In the genomic region with DNA sequence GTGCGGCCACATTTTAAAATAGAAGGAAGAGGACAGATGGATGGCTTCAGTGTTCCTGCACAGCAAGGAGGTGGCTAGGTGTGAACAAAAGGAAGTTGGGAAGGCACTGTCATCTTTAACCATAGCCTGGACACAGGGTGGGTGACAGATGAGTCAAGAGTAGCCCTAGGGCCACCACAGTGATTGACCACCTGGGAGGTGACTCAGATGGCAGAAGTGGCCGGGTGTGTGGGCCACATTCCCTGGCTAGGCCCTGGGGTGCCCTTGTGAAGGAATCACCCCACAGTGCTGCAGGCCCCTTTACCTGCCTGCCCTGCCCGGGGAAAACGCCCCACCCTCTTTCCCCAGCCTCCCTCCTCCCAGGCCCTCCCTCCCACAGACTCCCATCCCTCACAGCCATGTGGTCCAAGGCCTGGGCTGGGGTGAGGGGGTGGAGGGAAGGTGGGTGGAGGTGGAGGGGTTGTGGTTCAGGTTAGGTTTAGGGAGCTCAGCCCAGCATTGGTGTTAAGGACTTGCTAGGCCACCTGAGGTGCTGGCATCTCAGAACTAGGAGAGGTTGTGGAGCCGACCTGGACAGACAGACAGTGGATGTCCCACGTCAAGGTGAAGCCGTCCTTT, we compare ENCODE assay signal across 20 cellular contexts. TPM values are rescaled to one million over a fixed set of nuclear protein-coding genes. Genes with fewer than 3 reads are reported as not detected.
DNase-seq lines count a peak whose midpoint lies in the region; ATAC-seq and TF ChIP-seq lines count a peak whose summit lies in the region.
"Had no signal": no experiment of that assay in that cellular context is flagged by ENCODE, and none has a peak within 500 bp of the region (broad histone marks: within the 10 kb centered on the region; RNA-seq: fewer than 3 reads in every experiment).

No MANE protein-coding gene starts in this region.

- no peak overlapping the region for H3K4me2 ChIP-seq in mesendoderm (ENCODE audit: low read length)
- H3K4me2 ChIP-seq: neural progenitor cell had no signal

- H3K36me3 ChIP-seq in mesendoderm (ENCODE audit: control insufficient read depth, insufficient read depth, low read length) (no peaks in the 10 kb centered on the region), thoracic aorta (peaks cover 16% of the 10 kb centered on the region)
- H3K36me3 ChIP-seq: neural progenitor cell had no signal

- no peak overlapping the region for H4K8ac ChIP-seq in mesendoderm (ENCODE audit: low read depth, low read length)

- H3K79me1 ChIP-seq in mesendoderm (ENCODE audit: low read length): peaks cover 6% of the 10 kb centered on the region

- no CpG with 5 or more reads among the region's 7 CpGs for WGBS in mesendoderm (ENCODE audit: extremely low coverage, insufficient coverage, low lambda C conversion rate)

- no peak overlapping the region for H4K5ac ChIP-seq in mesendoderm (ENCODE audit: low read length)

- no peak overlapping the region for H3K4me3 Mint-ChIP-seq in T-helper 1 cell treated with Interleukin-12 subunit alpha and Interleukin-12 subunit beta and Interleukin-4 antibody, amounts not matched to agents 30 μg/mL and 1 μg/mL, for 36 hours
- no peak overlapping the region for H3K4me3 Mint-ChIP-seq in WTC11
- H3K4me3 Mint-ChIP-seq: activated CD8-positive, alpha-beta memory T cell treated with anti-CD3 and anti-CD28 coated beads, Interleukin-2, amount 10 ng/mL, durations not matched to agents 7 days and 5 days; B cell; neural progenitor cell; stimulated activated naive CD8-positive, alpha-beta T cell treated with anti-CD3 and anti-CD28 coated beads, Interleukin-15, Interleukin-2, amounts not matched to agents 100 ng/mL and 50 ng/mL, for 24 hours had no signal

- peak overlapping the region; percentile 6 for H3K56ac ChIP-seq in mesendoderm (ENCODE audit: low read length)

- H3K27me3 ChIP-seq in mesendoderm (ENCODE audit: insufficient read depth, low read length, poor library complexity) (no peaks in the 10 kb centered on the region), thoracic aorta (replicated peaks; ENCODE audit: insufficient read depth) (no peaks in the 10 kb centered on the region)
- H3K27me3 ChIP-seq: neural progenitor cell had no signal

- no peak overlapping the region for H2AK5ac ChIP-seq in mesendoderm (ENCODE audit: low read length)

- no peak overlapping the region for H2BK120ac ChIP-seq in mesendoderm (ENCODE audit: low read depth, low read length)

- POLR2A ChIA-PET in WTC11 (lab: Charles Lee): no interaction called here

- peaks cover 9% of the 10 kb centered on the region for H3K36me3 Mint-ChIP-seq in T-helper 1 cell treated with Interleukin-12 subunit alpha and Interleukin-12 subunit beta and Interleukin-4 antibody, amounts not matched to agents 30 μg/mL and 1 μg/mL, for 36 hours (ENCODE audit: low read depth)
- H3K36me3 Mint-ChIP-seq in WTC11: no peaks in the 10 kb centered on the region
- H3K36me3 Mint-ChIP-seq: neural progenitor cell had no signal

- H3K4me1 Mint-ChIP-seq in T-helper 1 cell treated with Interleukin-12 subunit alpha and Interleukin-12 subunit beta and Interleukin-4 antibody, amounts not matched to agents 30 μg/mL and 1 μg/mL, for 36 hours (ENCODE audit: low read depth): peaks cover 9% of the 10 kb centered on the region
- peaks cover 20% of the 10 kb centered on the region for H3K4me1 Mint-ChIP-seq in WTC11
- H3K4me1 Mint-ChIP-seq: activated CD8-positive, alpha-beta memory T cell treated with anti-CD3 and anti-CD28 coated beads, Interleukin-2, amount 10 ng/mL, durations not matched to agents 7 days and 5 days had no signal

- H3K18ac ChIP-seq in mesendoderm (ENCODE audit: low read length): no peak overlapping the region

- no peak overlapping the region for H3K23ac ChIP-seq in mesendoderm (ENCODE audit: low read length)

- no peaks in the 10 kb centered on the region for H3K27me3 Mint-ChIP-seq in T-helper 1 cell treated with Interleukin-12 subunit alpha and Interleukin-12 subunit beta and Interleukin-4 antibody, amounts not matched to agents 30 μg/mL and 1 μg/mL, for 36 hours (ENCODE audit: low read depth)
- no peaks in the 10 kb centered on the region; the same call in 1 of the 2 replicates for H3K27me3 Mint-ChIP-seq in WTC11 (ENCODE audit: low read depth)
- H3K27me3 Mint-ChIP-seq: activated CD8-positive, alpha-beta memory T cell treated with anti-CD3 and anti-CD28 coated beads, Interleukin-2, amount 10 ng/mL, durations not matched to agents 7 days and 5 days; B cell; stimulated activated naive CD8-positive, alpha-beta T cell treated with anti-CD3 and anti-CD28 coated beads, Interleukin-15, Interleukin-2, amounts not matched to agents 100 ng/mL and 50 ng/mL, for 24 hours had no signal

- H3K27ac Mint-ChIP-seq in T-helper 1 cell treated with Interleukin-12 subunit alpha and Interleukin-12 subunit beta and Interleukin-4 antibody, amounts not matched to agents 30 μg/mL and 1 μg/mL, for 36 hours: peak overlapping the region; percentile 39
- H3K27ac Mint-ChIP-seq in WTC11: peak overlapping the region; percentile 51; the same call in 1 of the 2 replicates
- H3K27ac Mint-ChIP-seq: activated CD8-positive, alpha-beta memory T cell treated with anti-CD3 and anti-CD28 coated beads, Interleukin-2, amount 10 ng/mL, durations not matched to agents 7 days and 5 days; B cell; stimulated activated naive CD8-positive, alpha-beta T cell treated with anti-CD3 and anti-CD28 coated beads, Interleukin-15, Interleukin-2, amounts not matched to agents 100 ng/mL and 50 ng/mL, for 24 hours had no signal

- ATAC-seq in WTC11 (no peak), thoracic aorta (ENCODE audit: insufficient number of reproducible peaks, low FRiP score, low read depth) (no peak), HG02981 (IDR thresholded peaks at IDR 0.05; ENCODE audit: unreplicated experiment) (no peak)
- ATAC-seq: activated CD8-positive, alpha-beta memory T cell treated with anti-CD3 and anti-CD28 coated beads, Interleukin-2, amount 10 ng/mL, durations not matched to agents 7 days and 5 days had no signal

- no peak overlapping the region for H3K4ac ChIP-seq in mesendoderm (ENCODE audit: low read depth, low read length)

- no peak overlapping the region for H3K27ac ChIP-seq in mesendoderm (ENCODE audit: low read depth, low read length)
- H3K27ac ChIP-seq in thoracic aorta: peak overlapping the region; percentile 64 to 76
- H3K27ac ChIP-seq: 22Rv1, neural progenitor cell had no signal

- H2BK5ac ChIP-seq in mesendoderm (ENCODE audit: low read length): no peak overlapping the region

- H3K4me1 ChIP-seq in mesendoderm (ENCODE audit: control insufficient read depth, low read depth, low read length): no peaks in the 10 kb centered on the region
- peaks cover 21 to 92% of the 10 kb centered on the region in 2 donors for H3K4me1 ChIP-seq in thoracic aorta (ENCODE audit: control insufficient read depth in 1 of 2, low read depth in 2 of 2)

- no peak overlapping the region for H2BK15ac ChIP-seq in mesendoderm (replicated peaks; ENCODE audit: low read depth)

- no peak for DNase-seq in T-helper 1 cell
- DNase-seq in WTC11 (ENCODE audit: low spot score): no peak
- no peak for DNase-seq in mesendoderm
- no peak for DNase-seq in thoracic aorta (ENCODE audit: low spot score)
- no peak for DNase-seq in T-helper 2 cell
- no peak for DNase-seq in effector CD4-positive, alpha-beta T cell
- DNase-seq: activated CD8-positive, alpha-beta memory T cell treated with anti-CD3 and anti-CD28 coated beads, Interleukin-2, amount 10 ng/mL, durations not matched to agents 7 days and 5 days; GDM1; HCEC 1CT; KBM-7; kidney; MV-4-11; NCI-H2029; SHP77 had no signal

- no peak overlapping the region for H3K9ac ChIP-seq in mesendoderm (ENCODE audit: low read length)
- H3K9ac ChIP-seq: neural progenitor cell had no signal

- no peaks in the 10 kb centered on the region for H3K9me3 Mint-ChIP-seq in T-helper 1 cell treated with Interleukin-12 subunit alpha and Interleukin-12 subunit beta and Interleukin-4 antibody, amounts not matched to agents 30 μg/mL and 1 μg/mL, for 36 hours
- peaks cover 4% of the 10 kb centered on the region for H3K9me3 Mint-ChIP-seq in WTC11
- H3K9me3 Mint-ChIP-seq: neural progenitor cell; stimulated activated naive CD8-positive, alpha-beta T cell treated with anti-CD3 and anti-CD28 coated beads, Interleukin-15, Interleukin-2, amounts not matched to agents 100 ng/mL and 50 ng/mL, for 24 hours had no signal

- H3K79me2 ChIP-seq in mesendoderm (ENCODE audit: control insufficient read depth, insufficient read depth, low read length): no peaks in the 10 kb centered on the region

- no peak overlapping the region for H3K4me3 ChIP-seq in mesendoderm (ENCODE audit: low read length)
- H3K4me3 ChIP-seq in thoracic aorta: peak overlapping the region; percentile 38
- H3K4me3 ChIP-seq: neural progenitor cell had no signal

- no peaks in the 10 kb centered on the region for H3K9me3 ChIP-seq in thoracic aorta

- no peak for TF ChIP-seq CTCF in WTC11 (IDR thresholded peaks at IDR 0.05)
- TF ChIP-seq CTCF in thoracic aorta (IDR thresholded peaks at IDR 0.05): no peak

- CTCF ChIA-PET in WTC11 (lab: Charles Lee): interaction anchor here (1.5 to 2.7 kb wide), 6 partner anchors 12 to 264 kb away, joined by 3 to 19 read pairs (median 6); no protein-coding TSS in a partner anchor

TF ChIP-seq in WTC11, 78 proteins besides CTCF, POLR2A, EP300 and RAD21 (continues in another document):
- TF ChIP-seq MAX (CRISPR knock-in tag; IDR thresholded peaks at IDR 0.05) (no peak), SP1 (CRISPR knock-in tag; conservative IDR thresholded peaks at IDR 0.05) (no peak), JAZF1 (CRISPR knock-in tag; IDR thresholded peaks at IDR 0.05) (no peak), TCF7 (CRISPR knock-in tag; IDR thresholded peaks at IDR 0.05; ENCODE audit: low read depth) (no peak), ATF2 (CRISPR knock-in tag; IDR thresholded peaks at IDR 0.05; ENCODE audit: borderline replicate concordance, low read depth) (no peak)

RNA-seq across cellular contexts. Expression of gene SPSB1, which starts 59.1 kb away (rescaled TPM):
- total RNA-seq in WTC11 (2021) (4.3 to 5.5 TPM (median 4.6 TPM) in 3 replicates), thoracic aorta (100 to 1,000 TPM; 107 to 171 TPM)
- 2.3 TPM for polyA plus RNA-seq in mesendoderm (2013, experiment 1 of 2)
- 2.2 TPM for polyA plus RNA-seq in mesendoderm (2013, experiment 2 of 2)

Comparison
In these comparisons a context has a peak if more than half of its experiments do, and no peak if none do; other contexts are left out.
1. RNA of gene SPSB1, which starts 59.1 kb away (total RNA-seq): 107 to 171 TPM in thoracic aorta; 4.3 to 5.5 TPM in WTC11; every median in the first group is over 10 times any median in the second.